In the genomic region with DNA sequence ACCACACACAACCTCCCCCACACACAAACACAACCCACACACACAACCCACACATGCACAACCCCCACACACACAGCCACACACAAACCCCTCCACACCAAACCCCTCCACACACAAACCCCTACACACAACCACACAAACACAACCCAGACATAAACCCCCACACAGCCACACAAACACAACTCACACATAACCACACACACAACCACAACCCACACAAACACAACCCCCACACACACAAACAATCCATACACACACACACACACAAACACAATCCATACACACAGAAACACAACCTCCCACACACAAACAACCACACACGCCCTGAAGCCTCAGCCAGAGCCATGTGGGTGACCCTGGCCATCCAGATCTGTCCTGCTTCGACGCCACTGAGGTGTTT, we compare ENCODE assay signal across 22 cellular contexts. TPM values are rescaled to one million over a fixed set of nuclear protein-coding genes. Genes with fewer than 3 reads are reported as not detected.
A peak's percentile ranks its signal among the peaks of the same experiment; 100 is the strongest.
DNase-seq lines count a peak whose midpoint lies in the region; ATAC-seq and TF ChIP-seq lines count a peak whose summit lies in the region.
"Had no signal": no experiment of that assay in that cellular context is flagged by ENCODE, and none has a peak within 500 bp of the region (broad histone marks: within the 10 kb centered on the region; RNA-seq: fewer than 3 reads in every experiment).

No MANE protein-coding gene starts in this region.

- TF ChIP-seq CTCF in WTC11 (IDR thresholded peaks at IDR 0.05): no peak

- no peak overlapping the region for H3K4me3 Mint-ChIP-seq in activated T-cell treated with anti-CD3 and anti-CD28 coated beads, Interleukin-2, amount 50 U/mL, for 24 hours
- no peak overlapping the region for H3K4me3 Mint-ChIP-seq in WTC11
- H3K4me3 Mint-ChIP-seq in dendritic cell treated with granulocyte-macrophage colony-stimulating factor and Interleukin-4, amounts not matched to agents 40 ng/mL and 50 ng/mL, for 4 days: no peak overlapping the region
- H3K4me3 Mint-ChIP-seq in stimulated activated effector memory CD8-positive, alpha-beta T cell treated with anti-CD3 and anti-CD28 coated beads, Interleukin-12 subunit alpha, Interleukin-12 subunit beta, amount 100 ng/mL, for 72 hours: no peak overlapping the region
- H3K4me3 Mint-ChIP-seq: activated B cell treated with CpG ODN at 0.5 μM for 24 hours; GM23338; neural progenitor cell; T-helper 1 cell treated with Interleukin-12 subunit alpha and Interleukin-12 subunit beta and Interleukin-4 antibody, amounts not matched to agents 30 μg/mL and 1 μg/mL, for 36 hours had no signal

- H3K4me3 ChIP-seq in MG63: no peak overlapping the region
- H3K4me3 ChIP-seq: GM23338, hepatocyte, neural progenitor cell, right atrium auricular region, uterus had no signal

- no peak for DNase-seq in activated T-cell treated with anti-CD3 and anti-CD28 coated beads, Interleukin-2, amount 50 U/mL, for 24 hours
- DNase-seq in activated T-cell treated with anti-CD3 and anti-CD28 coated beads for 4 hours: no peak
- DNase-seq in WTC11 (ENCODE audit: low spot score): no peak
- no peak for DNase-seq in stimulated activated effector memory CD8-positive, alpha-beta T cell treated with anti-CD3 and anti-CD28 coated beads, Interleukin-12 subunit alpha, Interleukin-12 subunit beta, amount 100 ng/mL, for 72 hours (ENCODE audit: low spot score in 2 of 2)
- no peak for DNase-seq in MG63
- DNase-seq in inferior parietal cortex (ENCODE audit: extremely low spot score): no peak
- DNase-seq: activated B cell treated with CpG ODN at 0.5 μM for 24 hours; amniotic stem cell; CD4-positive, CD25-positive, alpha-beta regulatory T cell; DMS79; mesendoderm; NCI-H187; NCI-H446 treated with DMSO at 0.1 percent for 48 hours; SHP77; uterus had no signal

- no peaks in the 10 kb centered on the region for H3K9me3 Mint-ChIP-seq in activated T-cell treated with anti-CD3 and anti-CD28 coated beads, Interleukin-2, amount 50 U/mL, for 24 hours
- no peaks in the 10 kb centered on the region for H3K9me3 Mint-ChIP-seq in WTC11
- H3K9me3 Mint-ChIP-seq in dendritic cell treated with granulocyte-macrophage colony-stimulating factor and Interleukin-4, amounts not matched to agents 40 ng/mL and 50 ng/mL, for 4 days: no peaks in the 10 kb centered on the region
- H3K9me3 Mint-ChIP-seq in stimulated activated effector memory CD8-positive, alpha-beta T cell treated with anti-CD3 and anti-CD28 coated beads, Interleukin-12 subunit alpha, Interleukin-12 subunit beta, amount 100 ng/mL, for 72 hours: no peaks in the 10 kb centered on the region
- H3K9me3 Mint-ChIP-seq: activated B cell treated with CpG ODN at 0.5 μM for 24 hours; GM23338; neural progenitor cell; T-helper 1 cell treated with Interleukin-12 subunit alpha and Interleukin-12 subunit beta and Interleukin-4 antibody, amounts not matched to agents 30 μg/mL and 1 μg/mL, for 36 hours had no signal

- H3K36me3 Mint-ChIP-seq in activated T-cell treated with anti-CD3 and anti-CD28 coated beads, Interleukin-2, amount 50 U/mL, for 24 hours (ENCODE audit: low read depth): peaks cover 51% of the 10 kb centered on the region
- H3K36me3 Mint-ChIP-seq in WTC11: no peaks in the 10 kb centered on the region; the same call in 1 of the 2 replicates
- peaks cover 92% of the 10 kb centered on the region for H3K36me3 Mint-ChIP-seq in dendritic cell treated with granulocyte-macrophage colony-stimulating factor and Interleukin-4, amounts not matched to agents 40 ng/mL and 50 ng/mL, for 4 days (ENCODE audit: low read depth)
- peaks cover 77% of the 10 kb centered on the region for H3K36me3 Mint-ChIP-seq in stimulated activated effector memory CD8-positive, alpha-beta T cell treated with anti-CD3 and anti-CD28 coated beads, Interleukin-12 subunit alpha, Interleukin-12 subunit beta, amount 100 ng/mL, for 72 hours

- CTCF ChIA-PET in WTC11 (lab: Charles Lee): interaction anchor here (1.3 to 3.2 kb wide), 3 partner anchors 27 to 122 kb away, joined by 3 to 39 read pairs (median 18); partner anchors contain the start of gene REX1BD

- H3K27me3 ChIP-seq in MG63: no peaks in the 10 kb centered on the region
- H3K27me3 ChIP-seq: hepatocyte, neural progenitor cell, right atrium auricular region, uterus had no signal

- ATAC-seq in WTC11 (no peak), HG03457 (IDR thresholded peaks at IDR 0.05; ENCODE audit: unreplicated experiment) (no peak)
- no peak for ATAC-seq in stimulated activated effector memory CD8-positive, alpha-beta T cell treated with anti-CD3 and anti-CD28 coated beads, Interleukin-12 subunit alpha, Interleukin-12 subunit beta, amount 100 ng/mL, for 72 hours

- H3K36me3 ChIP-seq in MG63: peaks cover 50% of the 10 kb centered on the region
- H3K36me3 ChIP-seq: neural progenitor cell, uterus had no signal

- H3K4me1 Mint-ChIP-seq in activated T-cell treated with anti-CD3 and anti-CD28 coated beads, Interleukin-2, amount 50 U/mL, for 24 hours (ENCODE audit: low read depth): peaks cover 16% of the 10 kb centered on the region
- peaks cover 9% of the 10 kb centered on the region for H3K4me1 Mint-ChIP-seq in WTC11
- peaks cover 71% of the 10 kb centered on the region for H3K4me1 Mint-ChIP-seq in dendritic cell treated with granulocyte-macrophage colony-stimulating factor and Interleukin-4, amounts not matched to agents 40 ng/mL and 50 ng/mL, for 4 days (ENCODE audit: low read depth)
- H3K4me1 Mint-ChIP-seq in stimulated activated effector memory CD8-positive, alpha-beta T cell treated with anti-CD3 and anti-CD28 coated beads, Interleukin-12 subunit alpha, Interleukin-12 subunit beta, amount 100 ng/mL, for 72 hours: peaks cover 51% of the 10 kb centered on the region

- POLR2A ChIA-PET in WTC11 (lab: Charles Lee): no interaction called here

- peak overlapping the region; percentile 86 for H3K27ac Mint-ChIP-seq in activated T-cell treated with anti-CD3 and anti-CD28 coated beads, Interleukin-2, amount 50 U/mL, for 24 hours
- H3K27ac Mint-ChIP-seq in WTC11: peak overlapping the region; percentile 5; the same call in 1 of the 2 replicates
- H3K27ac Mint-ChIP-seq in dendritic cell treated with granulocyte-macrophage colony-stimulating factor and Interleukin-4, amounts not matched to agents 40 ng/mL and 50 ng/mL, for 4 days: peak overlapping the region; percentile 33
- peak overlapping the region; percentile 62 for H3K27ac Mint-ChIP-seq in stimulated activated effector memory CD8-positive, alpha-beta T cell treated with anti-CD3 and anti-CD28 coated beads, Interleukin-12 subunit alpha, Interleukin-12 subunit beta, amount 100 ng/mL, for 72 hours
- H3K27ac Mint-ChIP-seq: activated B cell treated with CpG ODN at 0.5 μM for 24 hours; CD4-positive, CD25-positive, alpha-beta regulatory T cell; GM23338; neural progenitor cell; T-helper 1 cell treated with Interleukin-12 subunit alpha and Interleukin-12 subunit beta and Interleukin-4 antibody, amounts not matched to agents 30 μg/mL and 1 μg/mL, for 36 hours had no signal

- no peaks in the 10 kb centered on the region for H3K9me3 ChIP-seq in MG63
- H3K9me3 ChIP-seq: right atrium auricular region, uterus had no signal

- intact Hi-C loops in dendritic cell treated with granulocyte-macrophage colony-stimulating factor and Interleukin-4, amounts not matched to agents 40 ng/mL and 50 ng/mL, for 4 days (cut with micrococcal nuclease): loop anchor here (5.0 kb wide), 2 partner anchors 34 to 119 kb away; partner anchors contain the start of gene REX1BD

- no peaks in the 10 kb centered on the region for H3K27me3 Mint-ChIP-seq in activated T-cell treated with anti-CD3 and anti-CD28 coated beads, Interleukin-2, amount 50 U/mL, for 24 hours
- H3K27me3 Mint-ChIP-seq in WTC11 (ENCODE audit: low read depth): no peaks in the 10 kb centered on the region
- H3K27me3 Mint-ChIP-seq in dendritic cell treated with granulocyte-macrophage colony-stimulating factor and Interleukin-4, amounts not matched to agents 40 ng/mL and 50 ng/mL, for 4 days: no peaks in the 10 kb centered on the region
- H3K27me3 Mint-ChIP-seq: activated B cell treated with CpG ODN at 0.5 μM for 24 hours; CD4-positive, CD25-positive, alpha-beta regulatory T cell had no signal

TF ChIP-seq in WTC11, 78 proteins besides CTCF, POLR2A, EP300 and RAD21 (continues in another document):
- TF ChIP-seq SMAD3 (CRISPR knock-in tag; IDR thresholded peaks at IDR 0.05; ENCODE audit: borderline replicate concordance) (no peak), ZNF138 (CRISPR knock-in tag; conservative IDR thresholded peaks at IDR 0.05) (no peak), CREM (CRISPR knock-in tag; IDR thresholded peaks at IDR 0.05) (no peak), RELA (CRISPR knock-in tag; IDR thresholded peaks at IDR 0.05; ENCODE audit: borderline replicate concordance) (no peak), ZNF396 (CRISPR knock-in tag; IDR thresholded peaks at IDR 0.05; ENCODE audit: borderline replicate concordance) (no peak)
- TF ChIP-seq, protein P1, sequence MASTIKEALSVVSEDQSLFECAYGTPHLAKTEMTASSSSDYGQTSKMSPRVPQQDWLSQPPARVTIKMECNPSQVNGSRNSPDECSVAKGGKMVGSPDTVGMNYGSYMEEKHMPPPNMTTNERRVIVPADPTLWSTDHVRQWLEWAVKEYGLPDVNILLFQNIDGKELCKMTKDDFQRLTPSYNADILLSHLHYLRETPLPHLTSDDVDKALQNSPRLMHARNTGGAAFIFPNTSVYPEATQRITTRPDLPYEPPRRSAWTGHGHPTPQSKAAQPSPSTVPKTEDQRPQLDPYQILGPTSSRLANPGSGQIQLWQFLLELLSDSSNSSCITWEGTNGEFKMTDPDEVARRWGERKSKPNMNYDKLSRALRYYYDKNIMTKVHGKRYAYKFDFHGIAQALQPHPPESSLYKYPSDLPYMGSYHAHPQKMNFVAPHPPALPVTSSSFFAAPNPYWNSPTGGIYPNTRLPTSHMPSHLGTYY (CRISPR knock-in tag; IDR thresholded peaks at IDR 0.05): no peak

RNA-seq across cellular contexts. Expression of gene ISYNA1, which starts 30.0 kb away (rescaled TPM):
- 236 to 310 TPM (median 307 TPM) in 3 replicates for total RNA-seq in WTC11 (2021)
- total RNA-seq in MG63 (2014; rRNA removed; shearing (Covaris generic); ENCODE audit: low replicate concordance): 0.40 and 4.4 TPM in 2 replicates

RNA-seq across cellular contexts. Expression of gene SSBP4, which starts 48.8 kb away (rescaled TPM):
- 44.5 to 51.2 TPM (median 47.4 TPM) in 3 replicates for total RNA-seq in WTC11 (2021)
- total RNA-seq in MG63 (2014; rRNA removed; shearing (Covaris generic); ENCODE audit: low replicate concordance): 187 and 203 TPM in 2 replicates

RNA-seq across cellular contexts. Expression of gene ELL, which starts 53.9 kb away (rescaled TPM):
- 11.6 to 17.3 TPM (median 13.1 TPM) in 3 replicates for total RNA-seq in WTC11 (2021)
- 12.2 and 22.1 TPM in 2 replicates for total RNA-seq in MG63 (2014; rRNA removed; shearing (Covaris generic); ENCODE audit: low replicate concordance)

Comparison
In these comparisons a context has a peak if more than half of its experiments do, and no peak if none do; other contexts are left out.
1. H3K27ac Mint-ChIP-seq: peak in every context shown above with its lines; median percentile 86 in activated T-cell treated with anti-CD3 and anti-CD28 coated beads, Interleukin-2, amount 50 U/mL, for 24 hours; 62 in stimulated activated effector memory CD8-positive, alpha-beta T cell treated with anti-CD3 and anti-CD28 coated beads, Interleukin-12 subunit alpha, Interleukin-12 subunit beta, amount 100 ng/mL, for 72 hours; 33 in dendritic cell treated with granulocyte-macrophage colony-stimulating factor and Interleukin-4, amounts not matched to agents 40 ng/mL and 50 ng/mL, for 4 days; 5 in WTC11.
2. RNA of gene ISYNA1, which starts 30.0 kb away (total RNA-seq): 236 to 310 TPM in WTC11; 0.40 to 4.4 TPM in MG63; every median in the first group is over 10 times any median in the second.